ENCODE assay signal across 8 cellular contexts in the genomic region with DNA sequence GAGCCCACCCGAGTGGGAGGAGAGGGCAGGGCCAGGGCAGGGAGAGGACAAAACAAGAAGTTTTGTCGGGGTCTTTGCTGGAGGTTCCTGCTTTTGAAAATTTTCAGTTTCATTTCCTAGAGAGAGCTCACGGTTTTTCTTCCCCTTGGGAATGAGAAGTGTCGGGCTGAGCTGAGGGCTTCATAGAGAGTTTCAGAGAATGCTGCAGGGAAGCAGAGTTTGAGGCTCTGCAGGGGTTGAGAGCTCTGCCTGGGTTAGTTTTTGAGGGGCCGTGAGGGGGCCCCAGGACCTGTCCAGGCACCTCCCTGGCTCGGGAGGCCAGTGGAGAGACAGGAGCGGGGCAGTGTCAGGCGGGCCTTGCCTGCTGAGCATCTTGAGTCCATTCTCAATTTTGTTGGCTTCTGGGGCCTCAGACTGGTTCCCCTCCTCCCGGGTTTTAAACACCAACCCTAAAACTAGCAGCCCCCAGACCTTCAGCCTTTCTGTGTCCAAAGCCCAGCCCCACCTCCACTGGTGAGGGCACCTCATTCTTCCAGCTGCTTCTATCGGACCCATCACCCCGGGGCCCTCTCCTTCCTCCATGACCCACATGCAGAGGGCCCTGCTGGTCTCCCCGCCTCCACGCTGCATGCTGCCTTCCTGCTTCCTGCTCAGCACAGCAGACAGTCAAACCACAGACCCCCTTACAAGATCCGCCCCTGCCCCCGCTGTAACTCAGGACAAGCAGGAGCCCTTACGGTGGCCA. TPM values are rescaled to one million over a fixed set of nuclear protein-coding genes. Genes with fewer than 3 reads are reported as not detected.
DNase-seq lines count a peak whose midpoint lies in the region; ATAC-seq, FAIRE-seq and TF ChIP-seq lines count a peak whose summit lies in the region.

No MANE protein-coding gene starts in this region.

- FAIRE-seq in GM18507 (lab: Jason Lieb, UNC), result peak; percentile 70

- DNase-seq in GM18507 (ENCODE audit: extremely low spot score, insufficient read length, low read depth) (no peak), activated B cell treated with CpG ODN at 0.5 μM for 24 hours (peak; percentile 35), DMS 273 (lab: John Stamatoyannopoulos, UW; ENCODE audit: unreplicated experiment) (no peak), HUDEP-2 (lab: John Stamatoyannopoulos, UW; ENCODE audit: unreplicated experiment in 76 of 76) (no peak), Ammon's horn (ENCODE audit: low spot score) (no peak)
- peak; percentile 60 for DNase-seq in stimulated activated CD4-positive, alpha-beta T cell treated with anti-CD3 and anti-CD28 coated beads, Interleukin-1b, Interleukin-23, amount 100 ng/mL, for 48 hours

- CTCF ChIA-PET in activated B cell treated with CpG ODN at 0.5 μM for 24 hours (lab: Charles Lee), result interaction anchor here (1.2 to 1.5 kb wide), 3 partner anchors 12 to 181 kb away, joined by 3 read pairs; a partner anchor contains a TSS

- POLR2A ChIA-PET in activated B cell treated with CpG ODN at 0.5 μM for 24 hours (lab: Charles Lee), result interaction anchor here (0.7 to 2.2 kb wide), 7 partner anchors 16 to 512 kb away, joined by 3 to 17 read pairs (median 4); a partner anchor contains a TSS

- H3K9me3 Mint-ChIP-seq in activated B cell treated with CpG ODN at 0.5 μM for 24 hours, result no peaks in the 10 kb centered on the region

- H3K9me3 ChIP-seq in endocrine pancreas (ENCODE audit: control insufficient read depth, low read length), result no peaks in the 10 kb centered on the region

- no peaks in the 10 kb centered on the region for H3K36me3 ChIP-seq in endocrine pancreas (ENCODE audit: control insufficient read depth, insufficient read depth, low read length)

- H3K36me3 Mint-ChIP-seq in activated B cell treated with CpG ODN at 0.5 μM for 24 hours (ENCODE audit: low read depth), result peaks cover 20% of the 10 kb centered on the region

- H3K4me3 Mint-ChIP-seq in activated B cell treated with CpG ODN at 0.5 μM for 24 hours, result peak overlapping the region; percentile 93

- H3K27ac Mint-ChIP-seq in activated B cell treated with CpG ODN at 0.5 μM for 24 hours, result peak overlapping the region; percentile 90

- H3K27me3 ChIP-seq in endocrine pancreas (ENCODE audit: control insufficient read depth, insufficient read depth, low read length), result no peaks in the 10 kb centered on the region

- intact Hi-C loops in activated B cell treated with CpG ODN at 0.5 μM for 24 hours (cut with micrococcal nuclease), result loop anchor here (5.0 kb wide), 3 partner anchors 162 to 973 kb away; a partner anchor contains a TSS

- no peak for TF ChIP-seq CTCF in activated B cell treated with CpG ODN at 0.5 μM for 24 hours (IDR thresholded peaks at IDR 0.05)

- no peaks in the 10 kb centered on the region for H3K27me3 Mint-ChIP-seq in activated B cell treated with CpG ODN at 0.5 μM for 24 hours

- peak; percentile 10 for ATAC-seq in activated B cell treated with CpG ODN at 0.5 μM for 24 hours (ENCODE audit: low read depth)
- ATAC-seq in GM19452 (IDR thresholded peaks at IDR 0.05; ENCODE audit: unreplicated experiment), result no peak

- H3K9ac ChIP-seq in endocrine pancreas (ENCODE audit: control insufficient read depth, insufficient read depth, low read length), result no peak overlapping the region

- peaks cover 57% of the 10 kb centered on the region for H3K4me1 Mint-ChIP-seq in activated B cell treated with CpG ODN at 0.5 μM for 24 hours

- peak overlapping the region; percentile 8 for H3K4me3 ChIP-seq in endocrine pancreas (ENCODE audit: control insufficient read depth, insufficient read depth, low read length)

- no peaks in the 10 kb centered on the region for H3K4me1 ChIP-seq in endocrine pancreas (ENCODE audit: control insufficient read depth, insufficient read depth, low read length)

RNA-seq across cellular contexts. Expression of a gene that starts 3.6 kb away (rescaled TPM):
- 203 and 228 TPM in 2 replicates for total RNA-seq in activated B cell treated with CpG ODN at 0.5 μM for 24 hours

RNA-seq across cellular contexts. Expression of a gene that starts 44.0 kb away (rescaled TPM):
- 7.5 and 8.4 TPM in 2 replicates for total RNA-seq in activated B cell treated with CpG ODN at 0.5 μM for 24 hours

RNA-seq across cellular contexts. Expression of a gene that starts 44.1 kb away (rescaled TPM):
- 38.8 and 41.3 TPM in 2 replicates for total RNA-seq in activated B cell treated with CpG ODN at 0.5 μM for 24 hours

Comparison
In these comparisons a context has a peak if more than half of its experiments do, and no peak if none do; other contexts are left out.
1. DNase-seq: peak in activated B cell treated with CpG ODN at 0.5 μM for 24 hours (single experiment) and stimulated activated CD4-positive, alpha-beta T cell treated with anti-CD3 and anti-CD28 coated beads, Interleukin-1b, Interleukin-23, amount 100 ng/mL, for 48 hours (single experiment); none in GM18507 (single experiment), DMS 273 (single experiment), HUDEP-2 (0 of 76) and Ammon's horn (single experiment).